In the genomic region with DNA sequence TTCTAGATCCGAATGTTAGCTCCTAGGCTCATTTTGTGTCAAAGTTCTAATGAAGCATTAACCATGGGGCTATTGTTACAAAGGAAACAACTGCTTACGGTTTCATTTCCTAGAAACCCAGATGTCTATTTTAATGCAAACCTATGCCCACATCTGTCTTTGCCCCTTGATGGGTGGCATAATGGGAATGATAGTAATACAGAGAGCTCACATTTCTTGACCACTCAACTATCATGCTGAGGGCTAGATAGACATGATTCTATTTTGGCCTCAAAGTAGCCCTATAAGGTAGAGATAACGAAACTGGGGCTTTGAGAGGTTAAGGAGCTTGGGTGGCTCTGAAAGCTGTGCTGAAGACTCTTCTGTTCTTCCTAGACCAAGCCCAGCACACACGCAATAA, we compare ENCODE assay signal across 16 cellular contexts. TPM values are rescaled to one million over a fixed set of nuclear protein-coding genes. Genes with fewer than 3 reads are reported as not detected.
DNase-seq lines count a peak whose midpoint lies in the region; ATAC-seq and TF ChIP-seq lines count a peak whose summit lies in the region.
"Had no signal": no experiment of that assay in that cellular context is flagged by ENCODE, and none has a peak within 500 bp of the region (broad histone marks: within the 10 kb centered on the region; RNA-seq: fewer than 3 reads in every experiment).

No MANE protein-coding gene starts in this region.

- intact Hi-C loops in MCF 10A (cut with micrococcal nuclease): no loop called here

- CTCF ChIA-PET in MCF 10A (lab: Yijun Ruan, JAX): interaction anchor here (0.5 to 1.0 kb wide), 4 partner anchors 54 to 167 kb away, joined by 3 read pairs; no protein-coding TSS in a partner anchor

- H3K27me3 Mint-ChIP-seq in naive B cell (no peaks in the 10 kb centered on the region), MCF 10A (ENCODE audit: insufficient read depth, unreplicated experiment) (peaks cover 48% of the 10 kb centered on the region), osteocyte (ENCODE audit: unreplicated experiment) (no peaks in the 10 kb centered on the region)

- POLR2A ChIA-PET in MCF 10A (lab: Yijun Ruan, JAX): no interaction called here

- ATAC-seq in GM18873 (IDR thresholded peaks at IDR 0.05; ENCODE audit: low FRiP score, unreplicated experiment) (peak; percentile 75), HG02610 (IDR thresholded peaks at IDR 0.05; ENCODE audit: unreplicated experiment) (peak; percentile 64), HG03432 (IDR thresholded peaks at IDR 0.05; ENCODE audit: unreplicated experiment) (peak; percentile 69), naive B cell (ENCODE audit: low read depth in 2 of 2) (peak in 1 of 2 donors; percentile 34)
- ATAC-seq: GM23338, left colon, natural killer cell, SK-N-SH treated with all-trans-retinoic acid at 6 μM for 48 hours had no signal

- H3K4me3 Mint-ChIP-seq in naive B cell (peak overlapping the region; percentile 85 to 99 (median 96)), MCF 10A (ENCODE audit: unreplicated experiment) (no peak overlapping the region), osteocyte (ENCODE audit: unreplicated experiment) (no peak overlapping the region)
- H3K4me3 Mint-ChIP-seq: GM23338, natural killer cell had no signal

- H3K36me3 Mint-ChIP-seq in naive B cell (peaks cover 14 to 32% of the 10 kb centered on the region in 2 donors), MCF 10A (ENCODE audit: insufficient read depth, unreplicated experiment) (no peaks in the 10 kb centered on the region), osteocyte (ENCODE audit: unreplicated experiment) (no peaks in the 10 kb centered on the region)
- H3K36me3 Mint-ChIP-seq: natural killer cell had no signal

- peaks cover 25 to 56% (median 28%) of the 10 kb centered on the region in 3 donors for H3K4me1 Mint-ChIP-seq in naive B cell
- H3K4me1 Mint-ChIP-seq in MCF 10A (ENCODE audit: insufficient read depth, unreplicated experiment): no peaks in the 10 kb centered on the region
- no peaks in the 10 kb centered on the region for H3K4me1 Mint-ChIP-seq in osteocyte (ENCODE audit: unreplicated experiment)
- H3K4me1 Mint-ChIP-seq: natural killer cell had no signal

- H3K27ac Mint-ChIP-seq in naive B cell (peak overlapping the region; percentile 10 to 98 (median 86)), MCF 10A (ENCODE audit: low read depth, unreplicated experiment) (no peak overlapping the region), osteocyte (ENCODE audit: unreplicated experiment) (no peak overlapping the region)
- H3K27ac Mint-ChIP-seq: activated T-helper 1 cell treated with anti-CD3 and anti-CD28 coated beads, Interleukin-12 subunit alpha, Interleukin-12 subunit beta, Interleukin-2, Interleukin-4 antibody, amounts not matched to agents 30 ng/mL and 10 ng/mL and 1 ng/mL, durations not matched to agents 14 hours and 24 hours and 36 hours; GM23338; natural killer cell had no signal

- no TSS peak for BruUV-seq in MCF 10A (replicated peaks; lab: Mats Ljungman, UMichigan)

- TF ChIP-seq CTCF in MCF 10A (IDR thresholded peaks at IDR 0.05; ENCODE audit: unreplicated experiment): no peak
- TF ChIP-seq CTCF in osteocyte (IDR thresholded peaks at IDR 0.05): no peak

- DNase-seq in naive B cell (no peak), MCF 10A (ENCODE audit: unreplicated experiment) (no peak), GF-D8 (lab: John Stamatoyannopoulos, UW) (no peak), osteocyte (ENCODE audit: extremely low spot score, unreplicated experiment) (no peak), KG1 (lab: John Stamatoyannopoulos, UW) (no peak)
- DNase-seq: activated CD4-positive, CD25-positive, alpha-beta regulatory T cell treated with anti-CD3 and anti-CD28 coated beads, Interleukin-2, amount 50 U/mL, for 72 hours; left colon; natural killer cell; NCI-H774 had no signal

- H3K9me3 Mint-ChIP-seq in naive B cell (peaks cover 0 to 11% (median 6%) of the 10 kb centered on the region in 7 donors), MCF 10A (ENCODE audit: unreplicated experiment) (no peaks in the 10 kb centered on the region), osteocyte (ENCODE audit: unreplicated experiment) (peaks cover 14% of the 10 kb centered on the region)
- H3K9me3 Mint-ChIP-seq: activated T-helper 1 cell treated with anti-CD3 and anti-CD28 coated beads, Interleukin-12 subunit alpha, Interleukin-12 subunit beta, Interleukin-2, Interleukin-4 antibody, amounts not matched to agents 30 ng/mL and 10 ng/mL and 1 ng/mL, durations not matched to agents 14 hours and 24 hours and 36 hours; natural killer cell had no signal

RNA-seq across cellular contexts. Expression of gene TLR7, which starts 1.9 kb away (rescaled TPM):
- polyA plus RNA-seq in naive B cell (ENCODE audit: low read depth in 6 of 6): 10 to 100 TPM in 5 of 6 donors, 1 to 10 TPM in 1; 7.4 to 50.2 (median 30.3) TPM
- not detected in 2 replicates for total RNA-seq in MCF 10A (2022)
- not detected in 2 replicates for total RNA-seq in osteocyte
- total RNA-seq: GM23338, HT1080 had no signal
- polyA plus RNA-seq: GM23338 had no signal

RNA-seq across cellular contexts. Expression of gene TLR8, which starts 37.7 kb away (rescaled TPM):
- under 1 TPM in 5 of 6 donors, not detected in 1; 0.07 to 0.13 (median 0.12) TPM for polyA plus RNA-seq in naive B cell (ENCODE audit: low read depth in 6 of 6)
- not detected in 2 replicates for total RNA-seq in MCF 10A (2022)
- total RNA-seq in osteocyte: not detected in 2 replicates
- total RNA-seq: activated T-helper 1 cell treated with anti-CD3 and anti-CD28 coated beads, Interleukin-12 subunit alpha, Interleukin-12 subunit beta, Interleukin-2, Interleukin-4 antibody, amounts not matched to agents 30 ng/mL and 10 ng/mL and 1 ng/mL, durations not matched to agents 14 hours and 24 hours and 36 hours; GM23338; HT1080 had no signal
- polyA plus RNA-seq: GM23338 had no signal

Comparison
In these comparisons a context has a peak if more than half of its experiments do, and no peak if none do; other contexts are left out.
1. H3K27ac Mint-ChIP-seq: peak in naive B cell (6 of 6); none in MCF 10A (single experiment) and osteocyte (single experiment).
2. H3K4me3 Mint-ChIP-seq: peak in naive B cell (8 of 8); none in MCF 10A (single experiment) and osteocyte (single experiment).